ENCODE assay signal across 1 cellular context in the genomic region with DNA sequence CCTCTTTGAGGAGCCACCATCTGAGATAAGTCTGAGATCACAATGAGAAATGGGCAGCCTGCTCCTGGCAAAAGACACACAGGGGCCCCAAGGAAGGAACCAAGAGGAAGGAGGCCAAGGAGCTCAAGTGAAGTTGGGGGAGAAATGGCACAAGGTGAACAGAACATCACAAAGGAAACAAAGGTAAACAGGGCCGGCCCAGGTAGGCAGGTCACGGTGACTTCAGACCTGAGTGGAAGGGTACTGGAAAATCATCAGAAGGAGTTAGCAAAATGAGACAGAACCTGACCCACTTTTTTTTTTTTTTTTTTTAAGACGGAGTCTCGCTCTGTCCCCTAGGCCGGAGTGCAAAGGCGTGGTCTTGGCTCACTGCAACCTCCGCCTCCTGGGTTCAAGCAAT.
TF ChIP-seq lines count a peak whose summit lies in the region.

No MANE protein-coding gene starts in this region.

TF ChIP-seq in K562, 482 proteins besides CTCF, POLR2A, EP300 and RAD21 (continues in another document):
- TF ChIP-seq ZNF408 (CRISPR knock-in tag; IDR thresholded peaks at IDR 0.05; ENCODE audit: low read depth) (no peak), CC2D1A (IDR thresholded peaks at IDR 0.05) (no peak), POLR2B (IDR thresholded peaks at IDR 0.05; ENCODE audit: low read depth, partially characterized antibody) (peak; percentile 11), HMG20A (CRISPR knock-in tag; conservative IDR thresholded peaks at IDR 0.05) (no peak), BRD9 (IDR thresholded peaks at IDR 0.05; ENCODE audit: low read depth, partially characterized antibody) (no peak), HNRNPLL (IDR thresholded peaks at IDR 0.05; ENCODE audit: low read depth, low read length, poor library complexity, severe bottlenecking) (no peak), CHD2 (IDR thresholded peaks at IDR 0.05; ENCODE audit: low read depth, low read length) (no peak), ZNF668 (CRISPR knock-in tag; IDR thresholded peaks at IDR 0.05) (no peak), MCM7 (IDR thresholded peaks at IDR 0.05) (no peak), RBFOX2 (IDR thresholded peaks at IDR 0.05; ENCODE audit: low read depth, low read length) (no peak), TAL1 (IDR thresholded peaks at IDR 0.05) (no peak), HDAC8 (tag; IDR thresholded peaks at IDR 0.05) (no peak), ZNF324 (CRISPR knock-in tag; IDR thresholded peaks at IDR 0.05) (no peak), ZNF184 (CRISPR knock-in tag; IDR thresholded peaks at IDR 0.05) (no peak), SUPT5H (IDR thresholded peaks at IDR 0.05) (peak; percentile 46), CBFB (CRISPR knock-in tag; IDR thresholded peaks at IDR 0.05) (no peak), PCBP2 (IDR thresholded peaks at IDR 0.05; ENCODE audit: low read depth, low read length, poor library complexity, severe bottlenecking) (no peak), NEUROD1 (IDR thresholded peaks at IDR 0.05; ENCODE audit: borderline replicate concordance, low read depth, low read length, partially characterized antibody) (no peak), NFE2L1 (tag; IDR thresholded peaks at IDR 0.05; ENCODE audit: borderline replicate concordance, low read depth) (no peak), HDAC6 (IDR thresholded peaks at IDR 0.05; ENCODE audit: low read depth, low read length) (no peak)
- TF ChIP-seq, protein P1, sequence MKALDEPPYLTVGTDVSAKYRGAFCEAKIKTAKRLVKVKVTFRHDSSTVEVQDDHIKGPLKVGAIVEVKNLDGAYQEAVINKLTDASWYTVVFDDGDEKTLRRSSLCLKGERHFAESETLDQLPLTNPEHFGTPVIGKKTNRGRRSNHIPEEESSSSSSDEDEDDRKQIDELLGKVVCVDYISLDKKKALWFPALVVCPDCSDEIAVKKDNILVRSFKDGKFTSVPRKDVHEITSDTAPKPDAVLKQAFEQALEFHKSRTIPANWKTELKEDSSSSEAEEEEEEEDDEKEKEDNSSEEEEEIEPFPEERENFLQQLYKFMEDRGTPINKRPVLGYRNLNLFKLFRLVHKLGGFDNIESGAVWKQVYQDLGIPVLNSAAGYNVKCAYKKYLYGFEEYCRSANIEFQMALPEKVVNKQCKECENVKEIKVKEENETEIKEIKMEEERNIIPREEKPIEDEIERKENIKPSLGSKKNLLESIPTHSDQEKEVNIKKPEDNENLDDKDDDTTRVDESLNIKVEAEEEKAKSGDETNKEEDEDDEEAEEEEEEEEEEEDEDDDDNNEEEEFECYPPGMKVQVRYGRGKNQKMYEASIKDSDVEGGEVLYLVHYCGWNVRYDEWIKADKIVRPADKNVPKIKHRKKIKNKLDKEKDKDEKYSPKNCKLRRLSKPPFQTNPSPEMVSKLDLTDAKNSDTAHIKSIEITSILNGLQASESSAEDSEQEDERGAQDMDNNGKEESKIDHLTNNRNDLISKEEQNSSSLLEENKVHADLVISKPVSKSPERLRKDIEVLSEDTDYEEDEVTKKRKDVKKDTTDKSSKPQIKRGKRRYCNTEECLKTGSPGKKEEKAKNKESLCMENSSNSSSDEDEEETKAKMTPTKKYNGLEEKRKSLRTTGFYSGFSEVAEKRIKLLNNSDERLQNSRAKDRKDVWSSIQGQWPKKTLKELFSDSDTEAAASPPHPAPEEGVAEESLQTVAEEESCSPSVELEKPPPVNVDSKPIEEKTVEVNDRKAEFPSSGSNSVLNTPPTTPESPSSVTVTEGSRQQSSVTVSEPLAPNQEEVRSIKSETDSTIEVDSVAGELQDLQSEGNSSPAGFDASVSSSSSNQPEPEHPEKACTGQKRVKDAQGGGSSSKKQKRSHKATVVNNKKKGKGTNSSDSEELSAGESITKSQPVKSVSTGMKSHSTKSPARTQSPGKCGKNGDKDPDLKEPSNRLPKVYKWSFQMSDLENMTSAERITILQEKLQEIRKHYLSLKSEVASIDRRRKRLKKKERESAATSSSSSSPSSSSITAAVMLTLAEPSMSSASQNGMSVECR (CRISPR knock-in tag; IDR thresholded peaks at IDR 0.05): no peak
- TF ChIP-seq, protein P2, sequence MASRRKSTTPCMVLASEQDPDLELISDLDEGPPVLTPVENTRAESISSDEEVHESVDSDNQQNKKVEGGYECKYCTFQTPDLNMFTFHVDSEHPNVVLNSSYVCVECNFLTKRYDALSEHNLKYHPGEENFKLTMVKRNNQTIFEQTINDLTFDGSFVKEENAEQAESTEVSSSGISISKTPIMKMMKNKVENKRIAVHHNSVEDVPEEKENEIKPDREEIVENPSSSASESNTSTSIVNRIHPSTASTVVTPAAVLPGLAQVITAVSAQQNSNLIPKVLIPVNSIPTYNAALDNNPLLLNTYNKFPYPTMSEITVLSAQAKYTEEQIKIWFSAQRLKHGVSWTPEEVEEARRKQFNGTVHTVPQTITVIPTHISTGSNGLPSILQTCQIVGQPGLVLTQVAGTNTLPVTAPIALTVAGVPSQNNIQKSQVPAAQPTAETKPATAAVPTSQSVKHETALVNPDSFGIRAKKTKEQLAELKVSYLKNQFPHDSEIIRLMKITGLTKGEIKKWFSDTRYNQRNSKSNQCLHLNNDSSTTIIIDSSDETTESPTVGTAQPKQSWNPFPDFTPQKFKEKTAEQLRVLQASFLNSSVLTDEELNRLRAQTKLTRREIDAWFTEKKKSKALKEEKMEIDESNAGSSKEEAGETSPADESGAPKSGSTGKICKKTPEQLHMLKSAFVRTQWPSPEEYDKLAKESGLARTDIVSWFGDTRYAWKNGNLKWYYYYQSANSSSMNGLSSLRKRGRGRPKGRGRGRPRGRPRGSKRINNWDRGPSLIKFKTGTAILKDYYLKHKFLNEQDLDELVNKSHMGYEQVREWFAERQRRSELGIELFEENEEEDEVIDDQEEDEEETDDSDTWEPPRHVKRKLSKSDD (conservative IDR thresholded peaks at IDR 0.05; ENCODE audit: low read length): no peak
- TF ChIP-seq, protein P3, sequence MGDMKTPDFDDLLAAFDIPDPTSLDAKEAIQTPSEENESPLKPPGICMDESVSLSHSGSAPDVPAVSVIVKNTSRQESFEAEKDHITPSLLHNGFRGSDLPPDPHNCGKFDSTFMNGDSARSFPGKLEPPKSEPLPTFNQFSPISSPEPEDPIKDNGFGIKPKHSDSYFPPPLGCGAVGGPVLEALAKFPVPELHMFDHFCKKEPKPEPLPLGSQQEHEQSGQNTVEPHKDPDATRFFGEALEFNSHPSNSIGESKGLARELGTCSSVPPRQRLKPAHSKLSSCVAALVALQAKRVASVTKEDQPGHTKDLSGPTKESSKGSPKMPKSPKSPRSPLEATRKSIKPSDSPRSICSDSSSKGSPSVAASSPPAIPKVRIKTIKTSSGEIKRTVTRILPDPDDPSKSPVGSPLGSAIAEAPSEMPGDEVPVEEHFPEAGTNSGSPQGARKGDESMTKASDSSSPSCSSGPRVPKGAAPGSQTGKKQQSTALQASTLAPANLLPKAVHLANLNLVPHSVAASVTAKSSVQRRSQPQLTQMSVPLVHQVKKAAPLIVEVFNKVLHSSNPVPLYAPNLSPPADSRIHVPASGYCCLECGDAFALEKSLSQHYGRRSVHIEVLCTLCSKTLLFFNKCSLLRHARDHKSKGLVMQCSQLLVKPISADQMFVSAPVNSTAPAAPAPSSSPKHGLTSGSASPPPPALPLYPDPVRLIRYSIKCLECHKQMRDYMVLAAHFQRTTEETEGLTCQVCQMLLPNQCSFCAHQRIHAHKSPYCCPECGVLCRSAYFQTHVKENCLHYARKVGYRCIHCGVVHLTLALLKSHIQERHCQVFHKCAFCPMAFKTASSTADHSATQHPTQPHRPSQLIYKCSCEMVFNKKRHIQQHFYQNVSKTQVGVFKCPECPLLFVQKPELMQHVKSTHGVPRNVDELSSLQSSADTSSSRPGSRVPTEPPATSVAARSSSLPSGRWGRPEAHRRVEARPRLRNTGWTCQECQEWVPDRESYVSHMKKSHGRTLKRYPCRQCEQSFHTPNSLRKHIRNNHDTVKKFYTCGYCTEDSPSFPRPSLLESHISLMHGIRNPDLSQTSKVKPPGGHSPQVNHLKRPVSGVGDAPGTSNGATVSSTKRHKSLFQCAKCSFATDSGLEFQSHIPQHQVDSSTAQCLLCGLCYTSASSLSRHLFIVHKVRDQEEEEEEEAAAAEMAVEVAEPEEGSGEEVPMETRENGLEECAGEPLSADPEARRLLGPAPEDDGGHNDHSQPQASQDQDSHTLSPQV (IDR thresholded peaks at IDR 0.05): no peak
- TF ChIP-seq, protein P4, sequence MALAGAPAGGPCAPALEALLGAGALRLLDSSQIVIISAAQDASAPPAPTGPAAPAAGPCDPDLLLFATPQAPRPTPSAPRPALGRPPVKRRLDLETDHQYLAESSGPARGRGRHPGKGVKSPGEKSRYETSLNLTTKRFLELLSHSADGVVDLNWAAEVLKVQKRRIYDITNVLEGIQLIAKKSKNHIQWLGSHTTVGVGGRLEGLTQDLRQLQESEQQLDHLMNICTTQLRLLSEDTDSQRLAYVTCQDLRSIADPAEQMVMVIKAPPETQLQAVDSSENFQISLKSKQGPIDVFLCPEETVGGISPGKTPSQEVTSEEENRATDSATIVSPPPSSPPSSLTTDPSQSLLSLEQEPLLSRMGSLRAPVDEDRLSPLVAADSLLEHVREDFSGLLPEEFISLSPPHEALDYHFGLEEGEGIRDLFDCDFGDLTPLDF (CRISPR knock-in tag; IDR thresholded peaks at IDR 0.05): no peak
- TF ChIP-seq, protein P5, sequence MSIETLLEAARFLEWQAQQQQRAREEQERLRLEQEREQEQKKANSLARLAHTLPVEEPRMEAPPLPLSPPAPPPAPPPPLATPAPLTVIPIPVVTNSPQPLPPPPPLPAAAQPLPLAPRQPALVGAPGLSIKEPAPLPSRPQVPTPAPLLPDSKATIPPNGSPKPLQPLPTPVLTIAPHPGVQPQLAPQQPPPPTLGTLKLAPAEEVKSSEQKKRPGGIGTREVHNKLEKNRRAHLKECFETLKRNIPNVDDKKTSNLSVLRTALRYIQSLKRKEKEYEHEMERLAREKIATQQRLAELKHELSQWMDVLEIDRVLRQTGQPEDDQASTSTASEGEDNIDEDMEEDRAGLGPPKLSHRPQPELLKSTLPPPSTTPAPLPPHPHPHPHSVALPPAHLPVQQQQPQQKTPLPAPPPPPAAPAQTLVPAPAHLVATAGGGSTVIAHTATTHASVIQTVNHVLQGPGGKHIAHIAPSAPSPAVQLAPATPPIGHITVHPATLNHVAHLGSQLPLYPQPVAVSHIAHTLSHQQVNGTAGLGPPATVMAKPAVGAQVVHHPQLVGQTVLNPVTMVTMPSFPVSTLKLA (conservative IDR thresholded peaks at IDR 0.05): no peak
- TF ChIP-seq, protein P6, sequence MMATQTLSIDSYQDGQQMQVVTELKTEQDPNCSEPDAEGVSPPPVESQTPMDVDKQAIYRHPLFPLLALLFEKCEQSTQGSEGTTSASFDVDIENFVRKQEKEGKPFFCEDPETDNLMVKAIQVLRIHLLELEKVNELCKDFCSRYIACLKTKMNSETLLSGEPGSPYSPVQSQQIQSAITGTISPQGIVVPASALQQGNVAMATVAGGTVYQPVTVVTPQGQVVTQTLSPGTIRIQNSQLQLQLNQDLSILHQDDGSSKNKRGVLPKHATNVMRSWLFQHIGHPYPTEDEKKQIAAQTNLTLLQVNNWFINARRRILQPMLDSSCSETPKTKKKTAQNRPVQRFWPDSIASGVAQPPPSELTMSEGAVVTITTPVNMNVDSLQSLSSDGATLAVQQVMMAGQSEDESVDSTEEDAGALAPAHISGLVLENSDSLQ (IDR thresholded peaks at IDR 0.05): no peak
- TF ChIP-seq, protein P7, sequence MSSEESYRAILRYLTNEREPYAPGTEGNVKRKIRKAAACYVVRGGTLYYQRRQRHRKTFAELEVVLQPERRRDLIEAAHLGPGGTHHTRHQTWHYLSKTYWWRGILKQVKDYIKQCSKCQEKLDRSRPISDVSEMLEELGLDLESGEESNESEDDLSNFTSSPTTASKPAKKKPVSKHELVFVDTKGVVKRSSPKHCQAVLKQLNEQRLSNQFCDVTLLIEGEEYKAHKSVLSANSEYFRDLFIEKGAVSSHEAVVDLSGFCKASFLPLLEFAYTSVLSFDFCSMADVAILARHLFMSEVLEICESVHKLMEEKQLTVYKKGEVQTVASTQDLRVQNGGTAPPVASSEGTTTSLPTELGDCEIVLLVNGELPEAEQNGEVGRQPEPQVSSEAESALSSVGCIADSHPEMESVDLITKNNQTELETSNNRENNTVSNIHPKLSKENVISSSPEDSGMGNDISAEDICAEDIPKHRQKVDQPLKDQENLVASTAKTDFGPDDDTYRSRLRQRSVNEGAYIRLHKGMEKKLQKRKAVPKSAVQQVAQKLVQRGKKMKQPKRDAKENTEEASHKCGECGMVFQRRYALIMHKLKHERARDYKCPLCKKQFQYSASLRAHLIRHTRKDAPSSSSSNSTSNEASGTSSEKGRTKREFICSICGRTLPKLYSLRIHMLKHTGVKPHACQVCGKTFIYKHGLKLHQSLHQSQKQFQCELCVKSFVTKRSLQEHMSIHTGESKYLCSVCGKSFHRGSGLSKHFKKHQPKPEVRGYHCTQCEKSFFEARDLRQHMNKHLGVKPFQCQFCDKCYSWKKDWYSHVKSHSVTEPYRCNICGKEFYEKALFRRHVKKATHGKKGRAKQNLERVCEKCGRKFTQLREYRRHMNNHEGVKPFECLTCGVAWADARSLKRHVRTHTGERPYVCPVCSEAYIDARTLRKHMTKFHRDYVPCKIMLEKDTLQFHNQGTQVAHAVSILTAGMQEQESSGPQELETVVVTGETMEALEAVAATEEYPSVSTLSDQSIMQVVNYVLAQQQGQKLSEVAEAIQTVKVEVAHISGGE (CRISPR knock-in tag; IDR thresholded peaks at IDR 0.05): peak in 1 of 3 experiments; percentile 69; a peak in 1 of 6 replicates
- TF ChIP-seq, protein P8, sequence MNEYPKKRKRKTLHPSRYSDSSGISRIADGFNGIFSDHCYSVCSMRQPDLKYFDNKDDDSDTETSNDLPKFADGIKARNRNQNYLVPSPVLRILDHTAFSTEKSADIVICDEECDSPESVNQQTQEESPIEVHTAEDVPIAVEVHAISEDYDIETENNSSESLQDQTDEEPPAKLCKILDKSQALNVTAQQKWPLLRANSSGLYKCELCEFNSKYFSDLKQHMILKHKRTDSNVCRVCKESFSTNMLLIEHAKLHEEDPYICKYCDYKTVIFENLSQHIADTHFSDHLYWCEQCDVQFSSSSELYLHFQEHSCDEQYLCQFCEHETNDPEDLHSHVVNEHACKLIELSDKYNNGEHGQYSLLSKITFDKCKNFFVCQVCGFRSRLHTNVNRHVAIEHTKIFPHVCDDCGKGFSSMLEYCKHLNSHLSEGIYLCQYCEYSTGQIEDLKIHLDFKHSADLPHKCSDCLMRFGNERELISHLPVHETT (CRISPR knock-in tag; conservative IDR thresholded peaks at IDR 0.05 in 1 of 2, IDR thresholded peaks at IDR 0.05 in 1 of 2): no peak
- TF ChIP-seq, protein P9, sequence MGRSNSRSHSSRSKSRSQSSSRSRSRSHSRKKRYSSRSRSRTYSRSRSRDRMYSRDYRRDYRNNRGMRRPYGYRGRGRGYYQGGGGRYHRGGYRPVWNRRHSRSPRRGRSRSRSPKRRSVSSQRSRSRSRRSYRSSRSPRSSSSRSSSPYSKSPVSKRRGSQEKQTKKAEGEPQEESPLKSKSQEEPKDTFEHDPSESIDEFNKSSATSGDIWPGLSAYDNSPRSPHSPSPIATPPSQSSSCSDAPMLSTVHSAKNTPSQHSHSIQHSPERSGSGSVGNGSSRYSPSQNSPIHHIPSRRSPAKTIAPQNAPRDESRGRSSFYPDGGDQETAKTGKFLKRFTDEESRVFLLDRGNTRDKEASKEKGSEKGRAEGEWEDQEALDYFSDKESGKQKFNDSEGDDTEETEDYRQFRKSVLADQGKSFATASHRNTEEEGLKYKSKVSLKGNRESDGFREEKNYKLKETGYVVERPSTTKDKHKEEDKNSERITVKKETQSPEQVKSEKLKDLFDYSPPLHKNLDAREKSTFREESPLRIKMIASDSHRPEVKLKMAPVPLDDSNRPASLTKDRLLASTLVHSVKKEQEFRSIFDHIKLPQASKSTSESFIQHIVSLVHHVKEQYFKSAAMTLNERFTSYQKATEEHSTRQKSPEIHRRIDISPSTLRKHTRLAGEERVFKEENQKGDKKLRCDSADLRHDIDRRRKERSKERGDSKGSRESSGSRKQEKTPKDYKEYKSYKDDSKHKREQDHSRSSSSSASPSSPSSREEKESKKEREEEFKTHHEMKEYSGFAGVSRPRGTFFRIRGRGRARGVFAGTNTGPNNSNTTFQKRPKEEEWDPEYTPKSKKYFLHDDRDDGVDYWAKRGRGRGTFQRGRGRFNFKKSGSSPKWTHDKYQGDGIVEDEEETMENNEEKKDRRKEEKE (IDR thresholded peaks at IDR 0.05; ENCODE audit: borderline replicate concordance in 1 of 2, control insufficient read depth in 1 of 2, low read depth in 2 of 2, low read length in 1 of 2): peak in 1 of 2 experiments; percentile 55; a peak in 1 of 4 replicates
